8 cellular contexts compared by ENCODE assay signal in the genomic region with DNA sequence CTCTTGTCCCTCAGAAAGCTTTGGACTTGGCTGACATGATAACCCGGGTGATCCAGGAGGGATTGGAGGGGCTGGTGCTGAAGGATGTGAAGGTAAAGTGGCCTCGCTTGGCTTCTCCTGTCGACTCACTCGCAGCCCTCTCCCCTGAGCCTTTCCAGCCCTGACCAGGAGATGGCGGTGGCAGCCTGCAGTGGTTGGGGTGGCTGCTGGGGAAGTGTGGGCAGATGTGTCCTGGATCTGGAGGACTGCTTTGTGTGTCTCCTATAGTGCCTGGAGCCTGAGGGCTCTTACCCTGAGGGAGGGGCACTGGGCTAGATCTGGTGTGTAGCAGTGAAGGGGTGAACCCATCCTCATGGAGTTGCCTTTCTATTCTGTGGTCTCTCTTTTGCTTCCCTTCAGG. TPM values are rescaled to one million over a fixed set of nuclear protein-coding genes. Genes with fewer than 3 reads are reported as not detected.
A peak's percentile ranks its signal among the peaks of the same experiment; 100 is the strongest.
DNase-seq lines count a peak whose midpoint lies in the region; ATAC-seq, FAIRE-seq and TF ChIP-seq lines count a peak whose summit lies in the region.

No MANE protein-coding gene starts in this region.

- H3K79me2 ChIP-seq in DND-41 (ENCODE audit: insufficient read depth, low read length): no peaks in the 10 kb centered on the region

- TF ChIP-seq POLR2A in gastroesophageal sphincter (IDR thresholded peaks at IDR 0.05): no peak

- TF ChIP-seq CTCF in DND-41 (IDR thresholded peaks at IDR 0.05; ENCODE audit: borderline replicate concordance, extremely low read depth, low read length, poor library complexity, severe bottlenecking) (peak; percentile 92), gastroesophageal sphincter (IDR thresholded peaks at IDR 0.05) (peak in 3 of 4 experiments; percentile 52 to 80 (median 74)), pancreas (IDR thresholded peaks at IDR 0.05) (peak; percentile 23 to 53 (median 40)), thoracic aorta (IDR thresholded peaks at IDR 0.05) (peak; percentile 25)

- H3K27ac ChIP-seq in DND-41 (ENCODE audit: low read length) (peak overlapping the region; percentile 11; the same call in 1 of the 2 replicates), SJCRH30 (no peak overlapping the region), gastroesophageal sphincter (peak overlapping the region; percentile 87 to 97 (median 90)), pancreas (no peak overlapping the region), thoracic aorta (peak overlapping the region; percentile 71 to 72)

- no peak overlapping the region for H3K4me2 ChIP-seq in DND-41 (ENCODE audit: insufficient read depth, low read length)

- H3K9me3 ChIP-seq in DND-41 (ENCODE audit: insufficient read depth, low read length, severe bottlenecking) (no peaks in the 10 kb centered on the region), SJCRH30 (replicated peaks) (no peaks in the 10 kb centered on the region), gastroesophageal sphincter (no peaks in the 10 kb centered on the region), pancreas (no peaks in the 10 kb centered on the region), thoracic aorta (no peaks in the 10 kb centered on the region)

- no peaks in the 10 kb centered on the region for H4K20me1 ChIP-seq in DND-41 (ENCODE audit: insufficient read depth, low read length)

- no peak overlapping the region for H3K9ac ChIP-seq in DND-41 (ENCODE audit: low read depth, low read length)

- no peaks in the 10 kb centered on the region for H3K27me3 ChIP-seq in DND-41 (ENCODE audit: insufficient read depth, low read length, poor library complexity)
- H3K27me3 ChIP-seq in SJCRH30: no peaks in the 10 kb centered on the region
- no peaks in the 10 kb centered on the region for H3K27me3 ChIP-seq in gastroesophageal sphincter
- no peaks in the 10 kb centered on the region for H3K27me3 ChIP-seq in pancreas
- no peaks in the 10 kb centered on the region for H3K27me3 ChIP-seq in thoracic aorta (replicated peaks; ENCODE audit: insufficient read depth)

- no peak overlapping the region for H3K4me3 ChIP-seq in DND-41 (ENCODE audit: low read depth in 1 of 2, low read length in 2 of 2)
- H3K4me3 ChIP-seq in SJCRH30: no peak overlapping the region
- no peak overlapping the region for H3K4me3 ChIP-seq in gastroesophageal sphincter
- no peak overlapping the region for H3K4me3 ChIP-seq in pancreas
- H3K4me3 ChIP-seq in thoracic aorta: no peak overlapping the region

- H3K36me3 ChIP-seq in DND-41 (ENCODE audit: insufficient read depth, low read length) (peaks cover 94% of the 10 kb centered on the region), SJCRH30 (peaks cover 81% of the 10 kb centered on the region), gastroesophageal sphincter (peaks cover 0 to 87% of the 10 kb centered on the region in 2 donors), pancreas (peaks cover 0 to 37% (median 6%) of the 10 kb centered on the region in 3 donors), thoracic aorta (peaks cover 27% of the 10 kb centered on the region)

- ATAC-seq in DND-41 (ENCODE audit: insufficient read depth, low read depth) (peak; percentile 95), HG03135 (IDR thresholded peaks at IDR 0.05; ENCODE audit: unreplicated experiment) (peak; percentile 65), gastroesophageal sphincter (peak; percentile 75), pancreas (peak; percentile 78 to 96 (median 94)), thoracic aorta (ENCODE audit: insufficient number of reproducible peaks, low FRiP score, low read depth) (no peak), HG03097 (IDR thresholded peaks at IDR 0.05; ENCODE audit: low FRiP score, unreplicated experiment) (no peak)

- WGBS in gastroesophageal sphincter (ENCODE audit: low coverage in 1 of 2), 2 donors: 45% methylated on average over 5 of the region's 5 CpGs; no CpG with 5 or more reads in 1 of the 2 donors
- WGBS in pancreas, 2 donors: 44% methylated on average over 5 of the region's 5 CpGs

- H3K4me1 ChIP-seq in DND-41 (ENCODE audit: insufficient read depth, low read length) (no peaks in the 10 kb centered on the region), SJCRH30 (no peaks in the 10 kb centered on the region), gastroesophageal sphincter (peaks cover 3 to 52% (median 3%) of the 10 kb centered on the region in 3 donors), pancreas (peaks cover 0 to 3% (median 0%) of the 10 kb centered on the region in 3 donors), thoracic aorta (ENCODE audit: control insufficient read depth in 1 of 2, low read depth in 2 of 2) (peaks cover 6 to 17% of the 10 kb centered on the region in 2 donors)

- no peak for TF ChIP-seq EP300 in gastroesophageal sphincter (IDR thresholded peaks at IDR 0.05)

- FAIRE-seq in pancreas (lab: Jason Lieb, UNC): no peak

- intact Hi-C loops in pancreas (cut with DNase I): loop anchor here in 1 of 3 donors (10.0 kb wide), 1 partner anchor 127 kb away; a partner anchor contains a TSS

- H2AFZ ChIP-seq in DND-41 (ENCODE audit: low read depth, low read length): no peak overlapping the region

- DNase-seq in DND-41 (peak; percentile 73), SJCRH30 (peak; percentile 45 to 65), pancreas (peak; percentile 50 to 84 (median 70)), thoracic aorta (ENCODE audit: low spot score) (peak; percentile 17)
- DNase-seq in activated naive CD4-positive, alpha-beta T cell (lab: John Stamatoyannopoulos, UW): peak; percentile 28 to 69 (median 54)

RNA-seq across cellular contexts. Expression of a gene that starts 17.9 kb away (rescaled TPM):
- total RNA-seq in SJCRH30 (2014; rRNA removed; shearing (Covaris generic)): 81.6 and 90.6 TPM in 2 replicates
- total RNA-seq in gastroesophageal sphincter (10 to 100 TPM; 25.0 to 36.3 (median 29.9) TPM), pancreas (10 to 100 TPM; 14.6 to 22.2 (median 18.8) TPM), thoracic aorta (10 to 100 TPM; 42.8 to 52.0 TPM)
- 10 to 100 TPM in 1 of 2 donors, 1 to 10 TPM in 1; 6.4 to 11.6 TPM for polyA plus RNA-seq in pancreas

RNA-seq across cellular contexts. Expression of a gene that starts 36.9 kb away (rescaled TPM):
- 22.4 and 25.4 TPM in 2 replicates for total RNA-seq in SJCRH30 (2014; rRNA removed; shearing (Covaris generic))
- 10 to 100 TPM; 12.7 to 15.0 (median 13.5) TPM for total RNA-seq in gastroesophageal sphincter
- total RNA-seq in pancreas: 1 to 10 TPM; 3.8 to 9.7 (median 5.7) TPM
- 1 to 10 TPM; 4.0 to 9.3 TPM for polyA plus RNA-seq in pancreas
- 10 to 100 TPM in 1 of 2 donors, 1 to 10 TPM in 1; 5.1 to 20.1 TPM for total RNA-seq in thoracic aorta

RNA-seq across cellular contexts. Expression of a gene that starts 36.9 kb away (rescaled TPM):
- total RNA-seq in SJCRH30 (2014; rRNA removed; shearing (Covaris generic)): 0.46 and 0.79 TPM in 2 replicates
- total RNA-seq in gastroesophageal sphincter (1 to 10 TPM; 2.5 to 4.0 (median 2.8) TPM), pancreas (1 to 10 TPM in 5 of 6 donors, under 1 TPM in 1; 0.69 to 4.0 (median 1.3) TPM), thoracic aorta (1 to 10 TPM; 1.1 to 4.9 TPM)
- polyA plus RNA-seq in pancreas: 1 to 10 TPM in 1 of 2 donors, under 1 TPM in 1; 0.68 to 2.5 TPM

Comparison
In these comparisons a context has a peak if more than half of its experiments do, and no peak if none do; other contexts are left out.
1. ATAC-seq: peak in DND-41 (single experiment), HG03135 (single experiment), gastroesophageal sphincter (single experiment) and pancreas (4 of 4); none in thoracic aorta (single experiment) and HG03097 (single experiment).
2. DNase-seq: peak in every context shown above with its lines; median percentile 73 in DND-41; 70 in pancreas; 55 in SJCRH30; 54 in activated naive CD4-positive, alpha-beta T cell; 17 in thoracic aorta.
3. H3K27ac ChIP-seq: peak in DND-41 (single experiment), gastroesophageal sphincter (4 of 4) and thoracic aorta (2 of 2); none in SJCRH30 (single experiment) and pancreas (0 of 4).
4. CTCF ChIP-seq: peak in every context shown above with its lines; median percentile 92 in DND-41; 74 in gastroesophageal sphincter; 40 in pancreas; 25 in thoracic aorta.